In genomic region chr22:40323681-40324083, GRCh38 we compare ENCODE assay signal across 12 cellular contexts. TPM values are rescaled to one million over a fixed set of nuclear protein-coding genes. Genes with fewer than 3 reads are reported as not detected.
A peak's percentile ranks its signal among the peaks of the same experiment; 100 is the strongest.
DNase-seq lines count a peak whose midpoint lies in the region; ATAC-seq and TF ChIP-seq lines count a peak whose summit lies in the region.
"Had no signal": no experiment of that assay in that cellular context is flagged by ENCODE, and none has a peak within 500 bp of the region (broad histone marks: within the 10 kb centered on the region; RNA-seq: fewer than 3 reads in every experiment).

No MANE protein-coding gene starts in this region.

- peaks cover 58 to 87% (median 70%) of the 10 kb centered on the region in 3 donors for H3K4me1 Mint-ChIP-seq in CD8-positive, alpha-beta memory T cell
- H3K4me1 Mint-ChIP-seq in nephron progenitor cell: peaks cover 22% of the 10 kb centered on the region

- H3K36me3 ChIP-seq in CD8-positive, alpha-beta memory T cell (ENCODE audit: insufficient read depth, low read length): peaks cover 29% of the 10 kb centered on the region
- H3K36me3 ChIP-seq in Peyer's patch (peaks cover 0 to 66% (median 0%) of the 10 kb centered on the region in 3 donors), adipocyte (ENCODE audit: control insufficient read depth, insufficient read depth, low read length, severe bottlenecking) (peaks cover 50% of the 10 kb centered on the region), brain microvascular endothelial cell (replicated peaks) (peaks cover 14% of the 10 kb centered on the region)

- H3K9ac ChIP-seq in adipocyte (ENCODE audit: low read length): no peak overlapping the region

- peak overlapping the region in 6 of 7 donors; percentile 75 to 84 (median 82) for H3K4me3 Mint-ChIP-seq in CD8-positive, alpha-beta memory T cell
- H3K4me3 Mint-ChIP-seq in nephron progenitor cell: no peak overlapping the region

- no peaks in the 10 kb centered on the region for H3K27me3 ChIP-seq in CD8-positive, alpha-beta memory T cell (ENCODE audit: insufficient read depth, low read length, poor library complexity, severe bottlenecking)
- H3K27me3 ChIP-seq in Peyer's patch (no peaks in the 10 kb centered on the region), adipocyte (replicated peaks; ENCODE audit: control insufficient read depth, insufficient read depth, low read length) (no peaks in the 10 kb centered on the region), brain microvascular endothelial cell (replicated peaks) (no peaks in the 10 kb centered on the region)
- H3K27me3 ChIP-seq: thyroid gland had no signal

- no peaks in the 10 kb centered on the region for H3K9me3 ChIP-seq in CD8-positive, alpha-beta memory T cell (ENCODE audit: low read length)
- H3K9me3 ChIP-seq in Peyer's patch (no peaks in the 10 kb centered on the region), adipocyte (ENCODE audit: control insufficient read depth, low read length) (no peaks in the 10 kb centered on the region)
- H3K9me3 ChIP-seq: thyroid gland had no signal

- TF ChIP-seq POLR2A in Peyer's patch (IDR thresholded peaks at IDR 0.05): no peak

- in situ Hi-C loops in brain microvascular endothelial cell (cut with HindIII; ENCODE audit: low pct_ligation_motif_present, low sequenced_read_pairs): no loop called here

- POLR2A ChIA-PET in CD8-positive, alpha-beta memory T cell (lab: Charles Lee): interaction anchor here (0.5 to 1.7 kb wide), 10 partner anchors 23 to 1339 kb away, joined by 3 to 10 read pairs (median 5); no protein-coding TSS in a partner anchor

- peaks cover 69% of the 10 kb centered on the region for H3K4me1 ChIP-seq in CD8-positive, alpha-beta memory T cell (ENCODE audit: insufficient read depth, low read length)
- H3K4me1 ChIP-seq in Peyer's patch (peaks cover 0 to 8% (median 0%) of the 10 kb centered on the region in 4 donors), adipocyte (ENCODE audit: control insufficient read depth, insufficient read depth, low read length) (peaks cover 3% of the 10 kb centered on the region)
- H3K4me1 ChIP-seq: thyroid gland had no signal

- ATAC-seq in GM18511 (IDR thresholded peaks at IDR 0.05; ENCODE audit: unreplicated experiment) (no peak), HG03378 (IDR thresholded peaks at IDR 0.05; ENCODE audit: unreplicated experiment) (no peak), esophagus mucosa (no peak)

- TF ChIP-seq CTCF in Peyer's patch (IDR thresholded peaks at IDR 0.05) (no peak), nephron progenitor cell (IDR thresholded peaks at IDR 0.05) (no peak), brain microvascular endothelial cell (IDR thresholded peaks at IDR 0.05; ENCODE audit: low read depth, low read length, missing control alignments) (no peak)

- no peaks in the 10 kb centered on the region for H3K9me3 Mint-ChIP-seq in CD8-positive, alpha-beta memory T cell
- H3K9me3 Mint-ChIP-seq in nephron progenitor cell: no peaks in the 10 kb centered on the region

- no peaks in the 10 kb centered on the region for H3K27me3 Mint-ChIP-seq in CD8-positive, alpha-beta memory T cell
- no peaks in the 10 kb centered on the region for H3K27me3 Mint-ChIP-seq in nephron progenitor cell (ENCODE audit: low read depth, poor library complexity)

- CTCF ChIA-PET in CD8-positive, alpha-beta memory T cell (lab: Charles Lee): interaction anchor here (0.6 to 2.5 kb wide), 4 partner anchors 19 to 272 kb away, joined by 3 to 16 read pairs (median 3); partner anchors contain the start of gene ADSL

- H3K27ac Mint-ChIP-seq in CD8-positive, alpha-beta memory T cell: peak overlapping the region; percentile 83 to 98 (median 96)
- peak overlapping the region; percentile 51 for H3K27ac Mint-ChIP-seq in nephron progenitor cell

- H3K27ac ChIP-seq in CD8-positive, alpha-beta memory T cell (ENCODE audit: low read depth, low read length): peak overlapping the region; percentile 58
- H3K27ac ChIP-seq in Peyer's patch: peak overlapping the region; percentile 58 to 71 (median 61)
- H3K27ac ChIP-seq in brain microvascular endothelial cell: no peak overlapping the region
- H3K27ac ChIP-seq: thyroid gland had no signal

- peaks cover 6 to 64% (median 23%) of the 10 kb centered on the region in 3 donors for H3K36me3 Mint-ChIP-seq in CD8-positive, alpha-beta memory T cell
- H3K36me3 Mint-ChIP-seq in nephron progenitor cell (ENCODE audit: low read depth): peaks cover 44% of the 10 kb centered on the region

- DNase-seq in CD8-positive, alpha-beta memory T cell: peak in 1 of 5 donors; percentile 49
- DNase-seq in Peyer's patch: no peak
- peak; percentile 40 for DNase-seq in adipocyte (ENCODE audit: low read depth)
- DNase-seq in nephron progenitor cell: no peak
- DNase-seq in brain microvascular endothelial cell: no peak
- DNase-seq: NCI-H446, occipital lobe, SHP77, thyroid gland had no signal

- H3K4me3 ChIP-seq in CD8-positive, alpha-beta memory T cell (ENCODE audit: low read length): peak overlapping the region; percentile 49
- no peak overlapping the region for H3K4me3 ChIP-seq in Peyer's patch
- no peak overlapping the region for H3K4me3 ChIP-seq in adipocyte (ENCODE audit: low read length)
- H3K4me3 ChIP-seq in brain microvascular endothelial cell (ENCODE audit: low read depth, low read length): no peak overlapping the region
- H3K4me3 ChIP-seq: thyroid gland had no signal

RNA-seq across cellular contexts. Expression of gene ADSL, which starts 22.6 kb away (rescaled TPM):
- 100 to 1,000 TPM; 151 to 154 TPM for total RNA-seq in CD8-positive, alpha-beta memory T cell
- 90.0 TPM for polyA plus RNA-seq in CD8-positive, alpha-beta memory T cell
- 100 to 1,000 TPM in 1 of 4 donors, 10 to 100 TPM in 3; 32.2 to 163 (median 37.4) TPM for total RNA-seq in Peyer's patch
- total RNA-seq in esophagus mucosa: 28.2 TPM

RNA-seq across cellular contexts. Expression of gene SGSM3, which starts 46.7 kb away (rescaled TPM):
- total RNA-seq in CD8-positive, alpha-beta memory T cell: 10 to 100 TPM; 40.0 to 42.2 TPM
- polyA plus RNA-seq in CD8-positive, alpha-beta memory T cell: 50.4 TPM
- total RNA-seq in Peyer's patch (100 to 1,000 TPM in 3 of 4 donors, 10 to 100 TPM in 1; 82.0 to 268 (median 159) TPM), esophagus mucosa (32.2 TPM)
